In the genomic region with DNA sequence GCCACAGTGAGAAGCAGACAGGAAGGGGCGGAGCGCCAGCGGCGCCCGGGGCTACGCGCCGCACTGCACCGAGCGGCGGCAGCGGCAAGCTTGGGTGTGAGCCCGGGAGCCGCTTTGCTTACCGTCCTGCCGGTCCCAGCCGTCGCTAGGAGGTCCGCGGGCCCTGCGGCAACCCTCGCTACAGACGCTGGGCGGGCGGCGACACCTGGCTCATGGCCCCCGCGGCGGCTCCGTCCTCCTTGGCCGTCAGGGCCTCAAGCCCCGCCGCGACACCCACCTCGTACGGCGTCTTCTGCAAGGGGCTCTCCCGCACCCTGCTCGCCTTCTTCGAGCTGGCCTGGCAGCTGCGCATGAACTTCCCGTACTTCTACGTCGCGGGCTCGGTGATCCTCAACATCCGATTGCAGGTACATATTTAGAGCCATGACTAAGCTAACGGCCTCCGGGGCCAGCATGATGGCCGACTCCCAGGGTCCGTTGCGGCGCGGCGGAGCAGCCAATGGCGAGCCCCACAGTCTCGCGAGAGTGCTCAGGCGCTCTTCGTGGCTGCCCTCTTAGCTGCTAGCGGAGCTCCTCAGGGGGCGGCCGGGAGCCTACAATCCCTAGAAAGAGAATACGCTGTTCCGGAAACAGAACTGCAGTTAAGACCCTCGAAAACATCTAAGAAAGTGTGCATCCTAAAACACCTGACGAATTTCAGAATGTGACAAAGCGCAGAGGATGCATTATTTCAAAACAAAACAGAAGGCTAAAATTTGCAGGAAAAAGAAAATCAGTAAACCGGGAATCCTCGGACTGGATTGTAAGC, we compare ENCODE assay signal across 8 cellular contexts. TPM values are rescaled to one million over a fixed set of nuclear protein-coding genes. Genes with fewer than 3 reads are reported as not detected.
DNase-seq lines count a peak whose midpoint lies in the region; ATAC-seq and TF ChIP-seq lines count a peak whose summit lies in the region.

A gene (plus strand): TSS at position 50 of the 808 bp plus-strand sequence. CDS start 163 bp downstream, at position 213.

- peak; percentile 91 to 98 for DNase-seq in NCI-H526 (lab: John Stamatoyannopoulos, UW)
- DNase-seq in activated CD4-positive, alpha-beta T cell treated with anti-CD3 and anti-CD28 coated beads, Interleukin-2, amount 10 ng/mL, durations not matched to agents 24 days and 14 days, result peak; percentile 97
- peak; percentile 92 for DNase-seq in colonic mucosa
- DNase-seq in kidney tubule cell (ENCODE audit: low spot score), result peak; percentile 95
- peak; percentile 57 to 63 for DNase-seq in stimulated activated CD4-positive, alpha-beta T cell treated with anti-CD3 and anti-CD28 coated beads, Interleukin-1b, Interleukin-23, amount 100 ng/mL, for 1 hour (ENCODE audit: low read depth in 2 of 2)

- H3K4me2 ChIP-seq in BLaER1 treated with 17β-estradiol and CSF1 and Interleukin-3, amounts not matched to agents 10 nM and 100 nM, result peak within 1 kb of the TSS; percentile 76 to 96 (median 87)

- no peak for TF ChIP-seq CTCF in colonic mucosa (IDR thresholded peaks at IDR 0.05)

- H3K4me3 Mint-ChIP-seq in activated CD4-positive, alpha-beta T cell treated with anti-CD3 and anti-CD28 coated beads, Interleukin-2, amount 10 ng/mL, durations not matched to agents 24 days and 14 days, result peak within 1 kb of the TSS; percentile 98

- H3K9me3 ChIP-seq in BLaER1 treated with 17β-estradiol and CSF1 and Interleukin-3, amounts not matched to agents 10 nM and 100 nM (replicated peaks in 1 of 11), result no peaks in the 10 kb centered on the region; a peak in 2 of 22 replicates
- no peaks in the 10 kb centered on the region for H3K9me3 ChIP-seq in colonic mucosa

- peaks cover 8 to 66% (median 37%) of the 10 kb centered on the region in 11 experiments for H3K36me3 ChIP-seq in BLaER1 treated with 17β-estradiol and CSF1 and Interleukin-3, amounts not matched to agents 10 nM and 100 nM
- H3K36me3 ChIP-seq in colonic mucosa, result no peaks in the 10 kb centered on the region

- peak within 1 kb of the TSS; percentile 94 to 99 (median 98) for H3K27ac ChIP-seq in BLaER1 treated with 17β-estradiol and CSF1 and Interleukin-3, amounts not matched to agents 10 nM and 100 nM
- H3K27ac ChIP-seq in colonic mucosa, result peak within 1 kb of the TSS; percentile 99

- ATAC-seq in GM19328 (IDR thresholded peaks at IDR 0.05; ENCODE audit: unreplicated experiment) (peak; percentile 95), HG03469 (IDR thresholded peaks at IDR 0.05; ENCODE audit: unreplicated experiment) (peak; percentile 87)

- H3K4me1 Mint-ChIP-seq in activated CD4-positive, alpha-beta T cell treated with anti-CD3 and anti-CD28 coated beads, Interleukin-2, amount 10 ng/mL, durations not matched to agents 24 days and 14 days, result peaks cover 49% of the 10 kb centered on the region

- H4K20me1 ChIP-seq in BLaER1 treated with 17β-estradiol and CSF1 and Interleukin-3, amounts not matched to agents 10 nM and 100 nM, result peaks cover 12 to 81% (median 46%) of the 10 kb centered on the region in 11 experiments; a peak in 19 of 22 replicates

- H3K36me3 Mint-ChIP-seq in activated CD4-positive, alpha-beta T cell treated with anti-CD3 and anti-CD28 coated beads, Interleukin-2, amount 10 ng/mL, durations not matched to agents 24 days and 14 days (ENCODE audit: low read depth), result peaks cover 58% of the 10 kb centered on the region

- no peaks in the 10 kb centered on the region for H3K27me3 Mint-ChIP-seq in activated CD4-positive, alpha-beta T cell treated with anti-CD3 and anti-CD28 coated beads, Interleukin-2, amount 10 ng/mL, durations not matched to agents 24 days and 14 days

- no peaks in the 10 kb centered on the region; a peak in 1 of 22 replicates for H3K27me3 ChIP-seq in BLaER1 treated with 17β-estradiol and CSF1 and Interleukin-3, amounts not matched to agents 10 nM and 100 nM
- no peaks in the 10 kb centered on the region for H3K27me3 ChIP-seq in colonic mucosa

- H3K9me3 Mint-ChIP-seq in activated CD4-positive, alpha-beta T cell treated with anti-CD3 and anti-CD28 coated beads, Interleukin-2, amount 10 ng/mL, durations not matched to agents 24 days and 14 days, result no peaks in the 10 kb centered on the region

- H3K27ac Mint-ChIP-seq in activated CD4-positive, alpha-beta T cell treated with anti-CD3 and anti-CD28 coated beads, Interleukin-2, amount 10 ng/mL, durations not matched to agents 24 days and 14 days, result peak within 1 kb of the TSS; percentile 98

- intact Hi-C loops in activated CD4-positive, alpha-beta T cell treated with anti-CD3 and anti-CD28 coated beads, Interleukin-2, amount 10 ng/mL, durations not matched to agents 24 days and 14 days (cut with micrococcal nuclease), result loop anchor here (1.0 to 10.0 kb wide), 5 partner anchors 84 to 957 kb away; a partner anchor contains a TSS
- intact Hi-C loops in colonic mucosa (cut with DNase I), result no loop called here

- peaks cover 24 to 40% (median 36%) of the 10 kb centered on the region in 10 experiments for H3K4me1 ChIP-seq in BLaER1 treated with 17β-estradiol and CSF1 and Interleukin-3, amounts not matched to agents 10 nM and 100 nM
- no peaks in the 10 kb centered on the region for H3K4me1 ChIP-seq in colonic mucosa

- peak within 1 kb of the TSS; percentile 77 to 97 (median 87) for H3K4me3 ChIP-seq in BLaER1 treated with 17β-estradiol and CSF1 and Interleukin-3, amounts not matched to agents 10 nM and 100 nM
- H3K4me3 ChIP-seq in colonic mucosa, result peak within 1 kb of the TSS; percentile 96

- peak within 1 kb of the TSS; percentile 93 to 99 (median 98) for H3K9ac ChIP-seq in BLaER1 treated with 17β-estradiol and CSF1 and Interleukin-3, amounts not matched to agents 10 nM and 100 nM
- peak within 1 kb of the TSS; percentile 67 to 71 for H3K9ac ChIP-seq in colonic mucosa (ENCODE audit: low read depth in 2 of 2, low read length in 2 of 2)

RNA-seq across cellular contexts. Expression of the gene that starts here (rescaled TPM):
- total RNA-seq in activated CD4-positive, alpha-beta T cell treated with anti-CD3 and anti-CD28 coated beads, Interleukin-2, amount 10 ng/mL, durations not matched to agents 24 days and 14 days, result 9.5 and 10.1 TPM in 2 replicates
- 10 to 100 TPM in 1 of 2 donors, 1 to 10 TPM in 1; 7.9 to 10.2 TPM for total RNA-seq in colonic mucosa

Comparison
In these comparisons a context has a peak if more than half of its experiments do, and no peak if none do; other contexts are left out.
1. Peak in every context shown above with its lines: DNase-seq, ATAC-seq, H3K4me3 ChIP-seq and H3K27ac ChIP-seq.